ENCODE assay signal across 27 cellular contexts in genomic region chr12:23455283-23455682, GRCh38.
"Had no signal": no experiment of that assay in that cellular context is flagged by ENCODE, and none has a peak within 500 bp of the region (broad histone marks: within the 10 kb centered on the region; RNA-seq: fewer than 3 reads in every experiment).

No MANE protein-coding gene starts in this region.

- H3K27me3 Mint-ChIP-seq: natural killer cell treated with Interleukin-12 subunit alpha and Interleukin-12 subunit beta and Interleukin-15 and Interleukin-18, amount 100 ng/mL, for 72 hours; progenitor cell of endocrine pancreas; stimulated activated naive B cell treated with anti-CD40 and anti-IgM and Interleukin-4, amounts not matched to agents 10 μg/mL and 1 μg/mL and 100 μg/mL, for 72 hours; stimulated activated naive CD8-positive, alpha-beta T cell treated with anti-CD3 and anti-CD28 coated beads, Interleukin-15, Interleukin-2, amounts not matched to agents 100 ng/mL and 50 ng/mL, for 24 hours had no signal

- H3K9me3 ChIP-seq: ovary, psoas muscle, right lobe of liver, sigmoid colon, stomach, thoracic aorta, thyroid gland, tibial nerve, upper lobe of left lung, vagina had no signal

- H3K4me3 ChIP-seq: neural progenitor cell, ovary, psoas muscle, right lobe of liver, sigmoid colon, stomach, thoracic aorta, thyroid gland, tibial nerve, upper lobe of left lung, vagina had no signal

- H3K27ac ChIP-seq: neural progenitor cell, ovary, parathyroid adenoma, psoas muscle, right lobe of liver, sigmoid colon, stomach, thoracic aorta, thyroid gland, tibial nerve, upper lobe of left lung, vagina had no signal

- H3K27ac Mint-ChIP-seq: natural killer cell treated with Interleukin-12 subunit alpha and Interleukin-12 subunit beta and Interleukin-15 and Interleukin-18, amount 100 ng/mL, for 72 hours; nephron progenitor cell; neural progenitor cell; progenitor cell of endocrine pancreas; stimulated activated effector memory CD8-positive, alpha-beta T cell treated with anti-CD3 and anti-CD28 coated beads, Interleukin-12 subunit alpha, Interleukin-12 subunit beta, amount 100 ng/mL, for 72 hours; stimulated activated naive B cell treated with anti-CD40 and anti-IgM and Interleukin-4, amounts not matched to agents 10 μg/mL and 1 μg/mL and 100 μg/mL, for 72 hours; stimulated activated naive CD8-positive, alpha-beta T cell treated with anti-CD3 and anti-CD28 coated beads, Interleukin-15, Interleukin-2, amounts not matched to agents 100 ng/mL and 50 ng/mL, for 24 hours had no signal

- H3K9me3 Mint-ChIP-seq: nephron progenitor cell, neural progenitor cell had no signal

- H2AFZ ChIP-seq: neural progenitor cell, parathyroid adenoma had no signal

- H3K4me2 ChIP-seq: neural progenitor cell had no signal

- H3K36me3 ChIP-seq: neural progenitor cell, ovary, right lobe of liver, sigmoid colon, stomach, thoracic aorta, thyroid gland, tibial nerve, upper lobe of left lung, vagina had no signal

- H3K4me1 ChIP-seq: neural progenitor cell, parathyroid adenoma, psoas muscle, right lobe of liver, sigmoid colon, stomach, thyroid gland, tibial nerve, upper lobe of left lung, vagina had no signal

- DNase-seq: nephron progenitor cell; occipital lobe; ovary; psoas muscle; right cardiac atrium; right lobe of liver; sigmoid colon; small intestine; stimulated activated CD4-positive, alpha-beta T cell treated with anti-CD3 and anti-CD28 coated beads, Interleukin-15, amount 100 ng/mL, for 24 hours; stimulated activated CD4-positive, alpha-beta T cell treated with anti-CD3 and anti-CD28 coated beads, Interleukin-2, amount 100 ng/mL, for 24 hours; stimulated activated CD4-positive, alpha-beta T cell treated with anti-CD3 and anti-CD28 coated beads, Interleukin-2, amount 100 ng/mL, for 48 hours; stimulated activated CD4-positive, alpha-beta T cell treated with anti-CD3 and anti-CD28 coated beads, Interleukin-4, amount 100 ng/mL, for 24 hours; stimulated activated naive B cell treated with anti-CD40 and anti-IgM and Interleukin-4, amounts not matched to agents 10 μg/mL and 1 μg/mL and 100 μg/mL, for 72 hours; stimulated activated naive CD4-positive, alpha-beta T cell treated with Interleukin-2 at 50 U/mL for 16 hours; stomach; thyroid gland; upper lobe of left lung had no signal

- H3K9ac ChIP-seq: neural progenitor cell, parathyroid adenoma had no signal

- H3K36me3 Mint-ChIP-seq: natural killer cell treated with Interleukin-12 subunit alpha and Interleukin-12 subunit beta and Interleukin-15 and Interleukin-18, amount 100 ng/mL, for 72 hours; neural progenitor cell; stimulated activated effector memory CD8-positive, alpha-beta T cell treated with anti-CD3 and anti-CD28 coated beads, Interleukin-12 subunit alpha, Interleukin-12 subunit beta, amount 100 ng/mL, for 72 hours; stimulated activated naive B cell treated with anti-CD40 and anti-IgM and Interleukin-4, amounts not matched to agents 10 μg/mL and 1 μg/mL and 100 μg/mL, for 72 hours had no signal

- H3K4me1 Mint-ChIP-seq: nephron progenitor cell; neural progenitor cell; stimulated activated effector memory CD8-positive, alpha-beta T cell treated with anti-CD3 and anti-CD28 coated beads, Interleukin-12 subunit alpha, Interleukin-12 subunit beta, amount 100 ng/mL, for 72 hours; stimulated activated naive B cell treated with anti-CD40 and anti-IgM and Interleukin-4, amounts not matched to agents 10 μg/mL and 1 μg/mL and 100 μg/mL, for 72 hours had no signal

- H3K27me3 ChIP-seq: neural progenitor cell, ovary, right lobe of liver, sigmoid colon, stomach, thyroid gland, tibial nerve, upper lobe of left lung, vagina had no signal

- H3K79me2 ChIP-seq: parathyroid adenoma had no signal

- ATAC-seq: natural killer cell treated with Interleukin-12 subunit alpha and Interleukin-12 subunit beta and Interleukin-15 and Interleukin-18, amount 100 ng/mL, for 72 hours; psoas muscle; right cardiac atrium; right lobe of liver; stimulated activated effector memory CD8-positive, alpha-beta T cell treated with anti-CD3 and anti-CD28 coated beads, Interleukin-12 subunit alpha, Interleukin-12 subunit beta, amount 100 ng/mL, for 72 hours; stimulated activated naive B cell treated with anti-CD40 and anti-IgM and Interleukin-4, amounts not matched to agents 10 μg/mL and 1 μg/mL and 100 μg/mL, for 72 hours had no signal

- H3K4me3 Mint-ChIP-seq: natural killer cell treated with Interleukin-12 subunit alpha and Interleukin-12 subunit beta and Interleukin-15 and Interleukin-18, amount 100 ng/mL, for 72 hours; nephron progenitor cell; neural progenitor cell; stimulated activated effector memory CD8-positive, alpha-beta T cell treated with anti-CD3 and anti-CD28 coated beads, Interleukin-12 subunit alpha, Interleukin-12 subunit beta, amount 100 ng/mL, for 72 hours; stimulated activated naive B cell treated with anti-CD40 and anti-IgM and Interleukin-4, amounts not matched to agents 10 μg/mL and 1 μg/mL and 100 μg/mL, for 72 hours; stimulated activated naive CD8-positive, alpha-beta T cell treated with anti-CD3 and anti-CD28 coated beads, Interleukin-15, Interleukin-2, amounts not matched to agents 100 ng/mL and 50 ng/mL, for 24 hours had no signal

- FAIRE-seq: small intestine, urothelium cell line had no signal
